In the genomic region with DNA sequence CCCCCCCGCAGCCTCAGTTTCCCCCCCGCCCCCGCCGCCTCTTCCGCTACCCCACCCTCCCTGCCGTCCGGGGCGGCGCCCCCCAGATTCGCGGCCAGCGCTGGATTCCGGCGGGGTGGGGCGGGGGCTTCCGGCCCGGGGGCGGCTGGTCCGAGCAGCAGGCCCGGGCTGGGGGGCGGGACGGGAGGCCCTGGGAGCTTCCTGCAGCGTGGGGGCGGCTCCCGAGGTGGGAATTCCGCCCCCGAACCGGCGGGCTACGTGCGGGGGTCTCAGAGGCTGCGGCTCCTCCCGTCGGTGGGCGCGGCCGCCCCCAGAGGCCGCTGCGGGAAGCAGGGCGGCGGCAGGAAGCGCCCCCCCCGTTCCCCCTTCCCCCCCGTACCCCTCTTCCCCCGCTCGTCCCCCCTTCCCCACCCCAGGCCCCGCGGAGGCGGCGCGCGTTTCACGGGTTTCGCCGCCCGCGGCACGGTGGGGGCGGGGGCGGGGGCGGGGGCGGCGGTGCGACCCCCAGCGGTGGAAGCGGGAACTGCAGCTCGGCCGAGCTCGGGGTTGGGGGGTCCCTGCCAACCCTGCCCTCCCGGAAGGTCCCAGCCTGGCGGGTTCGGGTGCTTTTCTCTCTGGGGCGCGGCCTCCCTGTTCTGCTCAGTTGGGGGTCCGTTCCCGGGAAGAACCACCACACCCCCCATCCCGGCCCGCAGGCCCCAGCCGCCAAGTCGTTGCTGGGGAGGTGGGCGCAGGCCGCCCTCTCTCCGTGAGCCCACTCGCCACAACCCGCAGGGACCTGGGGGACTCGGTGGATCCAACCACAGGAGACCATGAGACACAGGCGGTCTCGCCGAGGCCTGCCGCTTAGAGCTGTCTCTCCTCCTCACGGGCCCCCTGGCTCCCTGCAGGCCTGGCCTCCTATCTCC, we compare ENCODE assay signal across 8 cellular contexts.
DNase-seq lines count a peak whose midpoint lies in the region; ATAC-seq and TF ChIP-seq lines count a peak whose summit lies in the region.

No MANE protein-coding gene starts in this region.

- H3K9me2 ChIP-seq in PC-9 (ENCODE audit: insufficient read depth): no peaks in the 10 kb centered on the region

- no CpG with 5 or more reads among the region's 91 CpGs for WGBS in gastroesophageal sphincter (ENCODE audit: low coverage in 1 of 2), 2 donors
- 11 to 34% (median 33%) methylated on average over 9 to 87 of the region's 91 CpGs for WGBS in psoas muscle, 3 donors

- H3K36me3 ChIP-seq in PC-9 (ENCODE audit: low read depth) (no peaks in the 10 kb centered on the region), gastroesophageal sphincter (no peaks in the 10 kb centered on the region), psoas muscle (ENCODE audit: insufficient read depth in 1 of 2, low read depth in 1 of 2) (no peaks in the 10 kb centered on the region)

- POLR2A ChIA-PET in PC-9 (lab: Charles Lee; ENCODE audit: unreplicated experiment): no interaction called here

- peak overlapping the region; percentile 54 for H3K4me3 ChIP-seq in PC-9
- H3K4me3 ChIP-seq in gastroesophageal sphincter: peak overlapping the region; percentile 54 to 79
- H3K4me3 ChIP-seq in psoas muscle: peak overlapping the region; percentile 69

- BruUV-seq in PC-9 (replicated peaks; lab: Mats Ljungman, UMichigan): no TSS peak

- TF ChIP-seq POLR2A in gastroesophageal sphincter (IDR thresholded peaks at IDR 0.05): no peak

- H3K79me2 ChIP-seq in PC-9 (ENCODE audit: low read depth): no peaks in the 10 kb centered on the region

- peaks cover 20% of the 10 kb centered on the region; the same call in 1 of the 2 replicates for H3F3A ChIP-seq in PC-9 (ENCODE audit: insufficient read depth, low read depth)

- H3K27ac ChIP-seq in PC-9 (no peak overlapping the region), gastroesophageal sphincter (peak overlapping the region; percentile 93 to 97 (median 96)), psoas muscle (peak overlapping the region; percentile 74)

- no peak overlapping the region for H2AFZ ChIP-seq in PC-9

- intact Hi-C loops in PC-9 (cut with micrococcal nuclease; ENCODE audit: unreplicated experiment) (loop anchor here (5.0 to 10.0 kb wide), 3 partner anchors 77 to 220 kb away; a partner anchor contains a TSS), psoas muscle (cut with DNase I) (loop anchor here in 1 of 2 donors (5.0 kb wide), 3 partner anchors 83 to 118 kb away; no protein-coding TSS in a partner anchor)

- no peaks in the 10 kb centered on the region for H4K20me1 ChIP-seq in PC-9 (ENCODE audit: insufficient read depth)

- H3K27me3 ChIP-seq in PC-9 (ENCODE audit: insufficient read depth, low read depth) (no peaks in the 10 kb centered on the region), gastroesophageal sphincter (no peaks in the 10 kb centered on the region), psoas muscle (ENCODE audit: insufficient read depth in 3 of 3, low read length in 2 of 3) (peaks cover 0 to 28% (median 3%) of the 10 kb centered on the region in 3 donors)

- H3K9me3 ChIP-seq in PC-9 (ENCODE audit: insufficient read depth, low read depth) (no peaks in the 10 kb centered on the region), gastroesophageal sphincter (no peaks in the 10 kb centered on the region), psoas muscle (no peaks in the 10 kb centered on the region)

- TF ChIP-seq CTCF in PC-9 (conservative IDR thresholded peaks at IDR 0.05): peak; percentile 85
- TF ChIP-seq CTCF in gastroesophageal sphincter (IDR thresholded peaks at IDR 0.05): peak in 3 of 4 experiments; percentile 72 to 99 (median 80)
- peak; percentile 94 for TF ChIP-seq CTCF in psoas muscle (IDR thresholded peaks at IDR 0.05)

- H3K4me2 ChIP-seq in PC-9: peak overlapping the region; percentile 71

- DNase-seq in DMS 273 (lab: John Stamatoyannopoulos, UW; ENCODE audit: unreplicated experiment): peak; percentile 80
- DNase-seq in DMS 273 treated with DMSO at 0.1 percent for 48 hours (lab: John Stamatoyannopoulos, UW): no peak
- peak in 1 of 2 experiments; percentile 53 for DNase-seq in PC-9
- DNase-seq in activated effector memory CD4-positive, alpha-beta T cell treated with Interleukin-2 at 50 U/mL for 16 hours: peak; percentile 55
- DNase-seq in psoas muscle: peak; percentile 76 to 77
- no peak for DNase-seq in NCI-H1048 (lab: John Stamatoyannopoulos, UW)

- peak; percentile 33 for ATAC-seq in gastroesophageal sphincter
- peak in 3 of 4 donors; percentile 24 to 45 (median 41) for ATAC-seq in psoas muscle
- no peak for ATAC-seq in GM18520 (IDR thresholded peaks at IDR 0.05; ENCODE audit: unreplicated experiment)

- no peak for TF ChIP-seq EP300 in gastroesophageal sphincter (IDR thresholded peaks at IDR 0.05)

- CTCF ChIA-PET in PC-9 (lab: Charles Lee): no interaction called here

- H3K4me1 ChIP-seq in PC-9 (replicated peaks; ENCODE audit: insufficient read depth): peaks cover 24% of the 10 kb centered on the region
- peaks cover 12 to 100% (median 71%) of the 10 kb centered on the region in 3 donors for H3K4me1 ChIP-seq in gastroesophageal sphincter
- H3K4me1 ChIP-seq in psoas muscle: peaks cover 16% of the 10 kb centered on the region

Comparison
In these comparisons a context has a peak if more than half of its experiments do, and no peak if none do; other contexts are left out.
1. DNase-seq: peak in DMS 273 (single experiment), activated effector memory CD4-positive, alpha-beta T cell treated with Interleukin-2 at 50 U/mL for 16 hours (single experiment) and psoas muscle (2 of 2); none in DMS 273 treated with DMSO at 0.1 percent for 48 hours (single experiment) and NCI-H1048 (single experiment).
2. Peak in every context shown above with its lines, with median percentiles within 50 percentile points of each other: H3K4me3 ChIP-seq and CTCF ChIP-seq.